17 cellular contexts compared by ENCODE assay signal in the genomic region with DNA sequence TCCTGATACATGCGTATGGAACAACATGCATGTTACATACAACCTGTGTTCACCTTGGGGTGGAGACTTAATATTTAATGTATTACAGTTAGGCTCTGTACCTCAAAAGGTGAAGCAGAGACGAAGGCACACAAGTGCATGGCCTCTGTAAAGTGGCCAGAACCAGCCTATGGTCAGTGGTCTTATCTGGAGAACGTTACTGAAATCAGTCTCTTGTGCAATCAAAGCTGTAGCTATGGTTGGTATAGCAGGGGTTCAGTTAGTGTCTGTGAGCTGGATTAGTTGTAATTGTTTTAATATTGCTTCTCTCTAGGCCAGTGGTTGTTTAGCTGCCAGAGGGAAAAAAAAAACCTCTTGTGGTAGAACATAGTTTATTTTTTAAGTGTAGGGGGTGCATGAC. TPM values are rescaled to one million over a fixed set of nuclear protein-coding genes. Genes with fewer than 3 reads are reported as not detected.
DNase-seq lines count a peak whose midpoint lies in the region; ATAC-seq and TF ChIP-seq lines count a peak whose summit lies in the region.
"Had no signal": no experiment of that assay in that cellular context is flagged by ENCODE, and none has a peak within 500 bp of the region (broad histone marks: within the 10 kb centered on the region; RNA-seq: fewer than 3 reads in every experiment).

No MANE protein-coding gene starts in this region.

- no peak for TF ChIP-seq POLR2A in NB4 (IDR thresholded peaks at IDR 0.05; ENCODE audit: extremely low read depth, insufficient read length)

- POLR2A ChIA-PET in CD4-positive, alpha-beta T cell (lab: Charles Lee) = no interaction called here
- POLR2A ChIA-PET in PC-9 (lab: Charles Lee; ENCODE audit: unreplicated experiment) = no interaction called here

- H3K27ac ChIP-seq in CD4-positive, alpha-beta T cell (ENCODE audit: low read depth, low read length) = no peak overlapping the region
- H3K27ac ChIP-seq in PC-9 (no peak overlapping the region), heart right ventricle (no peak overlapping the region)
- H3K27ac ChIP-seq: GM23248 had no signal

- H3F3A ChIP-seq in PC-9 (ENCODE audit: insufficient read depth, low read depth) = peaks cover 18% of the 10 kb centered on the region

- H4K20me1 ChIP-seq in PC-9 (ENCODE audit: insufficient read depth) = no peaks in the 10 kb centered on the region; the same call in 1 of the 2 replicates

- no peaks in the 10 kb centered on the region for H3K9me3 ChIP-seq in CD4-positive, alpha-beta T cell (ENCODE audit: control insufficient read depth, low read length)
- H3K9me3 ChIP-seq in PC-9 (ENCODE audit: insufficient read depth, low read depth) = no peaks in the 10 kb centered on the region
- H3K9me3 ChIP-seq in heart right ventricle = no peaks in the 10 kb centered on the region
- H3K9me3 ChIP-seq: A549, Caco-2 had no signal

- H3K9me3 Mint-ChIP-seq in CD4-positive, alpha-beta T cell = no peaks in the 10 kb centered on the region
- H3K9me3 Mint-ChIP-seq: CD8-positive, alpha-beta T cell had no signal

- H3K27ac Mint-ChIP-seq in CD4-positive, alpha-beta T cell = no peak overlapping the region
- H3K27ac Mint-ChIP-seq: CD8-positive, alpha-beta T cell had no signal

- WGBS in heart right ventricle, 2 donors = 70 to 76% methylated on average over 3 of the region's 3 CpGs

- peaks cover 35% of the 10 kb centered on the region for H3K4me1 Mint-ChIP-seq in CD4-positive, alpha-beta T cell (ENCODE audit: low read depth)

- H3K4me1 ChIP-seq in PC-9 (replicated peaks; ENCODE audit: insufficient read depth) (peaks cover 36% of the 10 kb centered on the region), heart right ventricle (peaks cover 7 to 30% (median 24%) of the 10 kb centered on the region in 9 donors)

- H3K4me3 Mint-ChIP-seq in CD4-positive, alpha-beta T cell = peak overlapping the region; percentile 67
- H3K4me3 Mint-ChIP-seq: CD8-positive, alpha-beta T cell had no signal

- TF ChIP-seq CTCF in CD4-positive, alpha-beta T cell (IDR thresholded peaks at IDR 0.05) = no peak
- TF ChIP-seq CTCF in NB4 (IDR thresholded peaks at IDR 0.05; ENCODE audit: low read depth, low read length) = no peak
- TF ChIP-seq CTCF in PC-9 (conservative IDR thresholded peaks at IDR 0.05) = no peak
- TF ChIP-seq CTCF in heart right ventricle (IDR thresholded peaks at IDR 0.05) = no peak

- no peaks in the 10 kb centered on the region for H3K27me3 ChIP-seq in CD4-positive, alpha-beta T cell (ENCODE audit: control insufficient read depth, insufficient read depth, low read length)
- H3K27me3 ChIP-seq in PC-9 (ENCODE audit: insufficient read depth, low read depth) (no peaks in the 10 kb centered on the region), heart right ventricle (no peaks in the 10 kb centered on the region)

- no peak overlapping the region for H2AFZ ChIP-seq in PC-9

- H3K27me3 Mint-ChIP-seq in CD4-positive, alpha-beta T cell = no peaks in the 10 kb centered on the region

- peaks cover 19% of the 10 kb centered on the region for H3K36me3 Mint-ChIP-seq in CD4-positive, alpha-beta T cell (ENCODE audit: low read depth)

- H3K4me2 ChIP-seq in PC-9 = peak overlapping the region; percentile 93; the same call in 1 of the 2 replicates

- peaks cover 30% of the 10 kb centered on the region for H3K79me2 ChIP-seq in PC-9 (ENCODE audit: low read depth)

- intact Hi-C loops in CD4-positive, alpha-beta T cell (cut with DNase I, micrococcal nuclease) = loop anchor here in 1 of 2 experiments (10.0 kb wide), 1 partner anchor 722 kb away; a partner anchor contains a TSS
- intact Hi-C loops in PC-9 (cut with micrococcal nuclease; ENCODE audit: unreplicated experiment) = no loop called here
- intact Hi-C loops in heart right ventricle (cut with DNase I) = loop anchor here in 1 of 10 donors (10.0 kb wide), 1 partner anchor 62 kb away; a partner anchor contains a TSS

- no TSS peak for BruUV-seq in PC-9 (replicated peaks; lab: Mats Ljungman, UMichigan)

- no peak for DNase-seq in CD4-positive, alpha-beta T cell
- DNase-seq in NB4 (ENCODE audit: low read depth) = peak; percentile 12
- no peak for DNase-seq in PC-9
- no peak for DNase-seq in heart right ventricle
- no peak for DNase-seq in NCI-H1417 treated with DMSO at 0.1 percent for 48 hours (lab: John Stamatoyannopoulos, UW)
- DNase-seq: 8988T; ACHN; C1 segment of cervical spinal cord; Caco-2; CD8-positive, alpha-beta T cell; DMS153; DND-41; GM23248; H7; HCEC 1CT had no signal

- 0 out of 2 replicates have a peak, but pooled peaks cover 3% of the 10 kb centered on the region for H3K36me3 ChIP-seq in PC-9 (ENCODE audit: low read depth)
- peaks cover 0 to 5% (median 0%) of the 10 kb centered on the region in 9 donors for H3K36me3 ChIP-seq in heart right ventricle

- ATAC-seq in CD4-positive, alpha-beta T cell (ENCODE audit: poor library complexity) = no peak
- ATAC-seq in heart right ventricle (no peak), GM18517 (IDR thresholded peaks at IDR 0.05; ENCODE audit: unreplicated experiment) (no peak)
- ATAC-seq: A549; CD8-positive, alpha-beta T cell had no signal

- CTCF ChIA-PET in CD4-positive, alpha-beta T cell (lab: Charles Lee) = no interaction called here
- CTCF ChIA-PET in PC-9 (lab: Charles Lee) = no interaction called here

- H3K9me2 ChIP-seq in PC-9 (ENCODE audit: insufficient read depth) = no peaks in the 10 kb centered on the region

- no peak overlapping the region for H3K4me3 ChIP-seq in NB4 (ENCODE audit: low read depth, low read length)
- H3K4me3 ChIP-seq in PC-9 = no peak overlapping the region
- H3K4me3 ChIP-seq in heart right ventricle = no peak overlapping the region
- H3K4me3 ChIP-seq: GM23248 had no signal

RNA-seq across cellular contexts. Expression of a gene that starts 2.2 kb away (rescaled TPM):
- 10 to 100 TPM; 18.0 to 19.7 TPM for total RNA-seq in CD4-positive, alpha-beta T cell
- total RNA-seq in PC-9 (2021) (62.3 and 65.0 TPM in 2 replicates), heart right ventricle (10 to 100 TPM; 22.8 to 31.2 (median 27.0) TPM)
- 1 to 10 TPM; 4.7 to 8.7 TPM for polyA plus RNA-seq in heart right ventricle

RNA-seq across cellular contexts. Expression of a gene that starts 48.6 kb away (rescaled TPM):
- under 1 TPM; 0.19 to 0.22 TPM for total RNA-seq in CD4-positive, alpha-beta T cell
- total RNA-seq in PC-9 (2021) (0.15 and 0.23 TPM in 2 replicates), heart right ventricle (under 1 TPM in 9 of 10 donors, not detected in 1; 0.12 to 0.29 (median 0.23) TPM)
- under 1 TPM; 0.14 to 0.51 TPM for polyA plus RNA-seq in heart right ventricle
- total RNA-seq: GM23248 had no signal

RNA-seq across cellular contexts. Expression of a gene that starts 57.3 kb away (rescaled TPM):
- total RNA-seq in CD4-positive, alpha-beta T cell = 10 to 100 TPM; 18.2 to 20.4 TPM
- 37.0 and 47.6 TPM in 2 replicates for total RNA-seq in PC-9 (2021)
- total RNA-seq in heart right ventricle = 10 to 100 TPM; 73.8 to 95.0 (median 82.2) TPM
- polyA plus RNA-seq in heart right ventricle = 10 to 100 TPM in 1 of 2 donors, 1 to 10 TPM in 1; 9.8 to 16.2 TPM
